1 cellular context compared by ENCODE assay signal in genomic region chr18:30999186-30999585, GRCh38.
TF ChIP-seq lines count a peak whose summit lies in the region.

No MANE protein-coding gene starts in this region.

TF ChIP-seq in GM12878, 131 proteins besides CTCF, POLR2A, EP300 and RAD21:
- peak; percentile 28; the same call in 1 of the 2 replicates for TF ChIP-seq SMC3 (IDR thresholded peaks at IDR 0.05; ENCODE audit: borderline replicate concordance, low read length)
- TF ChIP-seq TBL1XR1 (IDR thresholded peaks at IDR 0.05; ENCODE audit: low read depth, low read length), result no peak
